In the genomic region with DNA sequence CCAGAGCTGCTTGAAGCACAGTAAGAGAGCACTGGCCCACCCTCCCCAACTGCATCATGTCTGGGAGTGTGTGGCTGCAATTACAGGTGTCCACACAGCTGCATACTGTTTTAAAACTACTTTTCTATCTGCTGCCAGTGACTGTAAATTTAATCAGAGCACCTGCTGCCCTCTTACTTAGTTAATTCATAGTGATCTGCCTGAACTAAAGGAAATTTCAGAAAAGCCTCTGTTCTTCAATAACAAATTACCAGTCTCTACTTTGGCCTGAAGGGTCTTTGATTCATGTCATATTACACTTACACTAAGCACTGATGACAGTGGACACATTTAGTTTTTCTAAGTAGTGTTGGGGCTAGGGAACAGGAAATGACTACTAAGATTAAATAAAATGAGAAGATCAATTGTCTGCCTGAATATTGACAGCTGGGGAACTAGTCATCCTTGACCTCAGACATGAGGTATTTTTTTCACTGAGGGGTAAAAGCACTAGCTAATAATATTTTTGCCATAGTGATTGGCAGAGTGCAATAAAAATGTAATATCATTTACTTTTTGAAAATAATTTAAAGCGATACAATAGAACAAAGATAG, we compare ENCODE assay signal across 23 cellular contexts.
DNase-seq lines count a peak whose midpoint lies in the region; ATAC-seq, FAIRE-seq and TF ChIP-seq lines count a peak whose summit lies in the region.
"Had no signal": no experiment of that assay in that cellular context is flagged by ENCODE, and none has a peak within 500 bp of the region (broad histone marks: within the 10 kb centered on the region; RNA-seq: fewer than 3 reads in every experiment).

No MANE protein-coding gene starts in this region.

- H3K9me1 ChIP-seq in endothelial cell of umbilical vein (replicated peaks; ENCODE audit: control insufficient read depth, extremely low read depth, insufficient read depth, low read length): no peaks in the 10 kb centered on the region

- no peak overlapping the region for H3K4me2 ChIP-seq in endothelial cell of umbilical vein (ENCODE audit: insufficient read depth, low read length)
- H3K4me2 ChIP-seq: KMS-11 had no signal

- no peak for ATAC-seq in HG02571 (IDR thresholded peaks at IDR 0.05; ENCODE audit: unreplicated experiment)
- ATAC-seq: left lung, psoas muscle, WTC11 had no signal

- H3K79me2 ChIP-seq in endothelial cell of umbilical vein (ENCODE audit: control insufficient read depth, insufficient read depth, low read length): no peaks in the 10 kb centered on the region

- no TSS peak for BruUV-seq in endothelial cell of umbilical vein (replicated peaks; lab: Mats Ljungman, UMichigan)

- no peak for FAIRE-seq in endothelial cell of umbilical vein (lab: Jason Lieb, UNC)
- FAIRE-seq: bronchial epithelial cell, GM12891 had no signal

- TF ChIP-seq CTCF in endothelial cell of umbilical vein (IDR thresholded peaks at IDR 0.05; ENCODE audit: extremely low read depth in 1 of 2, insufficient read depth in 1 of 2, low read depth in 1 of 2, low read length in 2 of 2): no peak

- DNase-seq in COR-L47 (lab: John Stamatoyannopoulos, UW) (peak; percentile 54), NCI-H1092 treated with DMSO at 0.1 percent for 48 hours (lab: John Stamatoyannopoulos, UW) (peak; percentile 56), NCI-H2227 treated with DMSO at 0.1 percent for 48 hours (lab: John Stamatoyannopoulos, UW) (peak; percentile 22), endothelial cell of umbilical vein (ENCODE audit: low read depth, low spot score) (no peak), dermis blood vessel endothelial cell (no peak), HT-29 (ENCODE audit: low spot score) (no peak)
- DNase-seq: activated CD4-positive, alpha-beta T cell treated with anti-CD3 and anti-CD28 coated beads, Interleukin-2, amount 50 U/mL, for 4 hours; activated CD8-positive, alpha-beta memory T cell treated with anti-CD3 and anti-CD28 coated beads, Interleukin-2, amount 50 U/mL, for 48 hours; adrenal gland; DMS79; head of caudate nucleus; left lung; NCI-H1048; psoas muscle; stimulated activated CD4-positive, alpha-beta T cell treated with anti-CD3 and anti-CD28 coated beads, Interleukin-2, amount 100 ng/mL, for 24 hours; stimulated activated naive CD4-positive, alpha-beta T cell treated with Interleukin-2 at 50 U/mL for 16 hours had no signal

- H3K36me3 ChIP-seq in endothelial cell of umbilical vein (ENCODE audit: control insufficient read depth in 2 of 2, extremely low read depth in 1 of 2, insufficient read depth in 2 of 2, low read length in 2 of 2): no peaks in the 10 kb centered on the region
- H3K36me3 ChIP-seq: adrenal gland, left lung, SJSA1 had no signal

- no peaks in the 10 kb centered on the region for H3K27me3 ChIP-seq in endothelial cell of umbilical vein (ENCODE audit: control insufficient read depth in 2 of 2, insufficient read depth in 2 of 2, low read length in 2 of 2)
- H3K27me3 ChIP-seq: adrenal gland, left lung, SJSA1 had no signal

- H3K27ac ChIP-seq in endothelial cell of umbilical vein (ENCODE audit: insufficient read depth, low read depth, low read length): no peak overlapping the region
- H3K27ac ChIP-seq: adrenal gland, KMS-11, left lung, psoas muscle, SJSA1, skin epidermis had no signal

- POLR2A ChIA-PET in endothelial cell of umbilical vein (lab: Charles Lee): no interaction called here

- peaks cover 4% of the 10 kb centered on the region for H3K4me1 ChIP-seq in endothelial cell of umbilical vein (ENCODE audit: control insufficient read depth, extremely low read depth, insufficient read depth, low read length)
- H3K4me1 ChIP-seq: adrenal gland, left lung, SJSA1 had no signal

- no peak overlapping the region for H2AFZ ChIP-seq in endothelial cell of umbilical vein (ENCODE audit: low read depth, low read length)

- dilution Hi-C loops in endothelial cell of umbilical vein (cut with MboI; ENCODE audit: extremely low pct_ligation_motif_present, low sequenced_read_pairs): no loop called here

- no peak overlapping the region for H3K9ac ChIP-seq in endothelial cell of umbilical vein (replicated peaks; ENCODE audit: extremely low read depth, insufficient read depth, low read length)
- H3K9ac ChIP-seq: KMS-11 had no signal

- no peaks in the 10 kb centered on the region for H4K20me1 ChIP-seq in endothelial cell of umbilical vein (replicated peaks; ENCODE audit: control insufficient read depth, extremely low read depth, insufficient read depth, low read length)

- no peaks in the 10 kb centered on the region for H3K9me3 ChIP-seq in endothelial cell of umbilical vein (replicated peaks; ENCODE audit: control insufficient read depth, insufficient read depth, low read length)
- H3K9me3 ChIP-seq: adrenal gland, left lung, psoas muscle, SJSA1 had no signal

- no peak overlapping the region for H3K4me3 ChIP-seq in endothelial cell of umbilical vein (replicated peaks in 1 of 3; ENCODE audit: insufficient read depth in 1 of 3, low read depth in 1 of 3, low read length in 3 of 3)
- H3K4me3 ChIP-seq: adrenal gland, left lung, psoas muscle, SJSA1, skin epidermis had no signal

- CTCF ChIA-PET in endothelial cell of umbilical vein (lab: Charles Lee): no interaction called here

- TF ChIP-seq POLR2A in endothelial cell of umbilical vein (IDR thresholded peaks at IDR 0.05; ENCODE audit: low read depth, low read length): no peak

- intact Hi-C loops in endothelial cell of umbilical vein (cut with micrococcal nuclease): no loop called here

TF ChIP-seq in endothelial cell of umbilical vein, 7 proteins besides CTCF, POLR2A, EP300 and RAD21:
- TF ChIP-seq, protein P1, sequence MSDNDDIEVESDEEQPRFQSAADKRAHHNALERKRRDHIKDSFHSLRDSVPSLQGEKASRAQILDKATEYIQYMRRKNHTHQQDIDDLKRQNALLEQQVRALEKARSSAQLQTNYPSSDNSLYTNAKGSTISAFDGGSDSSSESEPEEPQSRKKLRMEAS (IDR thresholded peaks at IDR 0.05; ENCODE audit: insufficient read depth, insufficient read length): no peak
- TF ChIP-seq JUN (IDR thresholded peaks at IDR 0.05; ENCODE audit: borderline replicate concordance, insufficient read depth, insufficient read length, low read depth) (no peak), EZH2 (IDR thresholded peaks at IDR 0.05; ENCODE audit: borderline replicate concordance, low read depth, low read length, severe bottlenecking) (no peak), MYC (IDR thresholded peaks at IDR 0.05; ENCODE audit: low read depth, low read length) (no peak), FOS (IDR thresholded peaks at IDR 0.05; ENCODE audit: borderline replicate concordance, insufficient read depth, low read length) (peak; percentile 29)
TF ChIP-seq in endothelial cell of umbilical vein: peak in this region for 1.

Comparison
In these comparisons a context has a peak if more than half of its experiments do, and no peak if none do; other contexts are left out.
1. DNase-seq: peak in COR-L47 (single experiment), NCI-H1092 treated with DMSO at 0.1 percent for 48 hours (single experiment) and NCI-H2227 treated with DMSO at 0.1 percent for 48 hours (single experiment); none in endothelial cell of umbilical vein (single experiment), dermis blood vessel endothelial cell (single experiment) and HT-29 (single experiment).